Comparison of ENCODE assay signal across 1 cellular context in genomic region chr7:107596881-107597581, GRCh38.
TF ChIP-seq lines count a peak whose summit lies in the region.

No MANE protein-coding gene starts in this region.

TF ChIP-seq in HEK293, 187 proteins besides CTCF, POLR2A, EP300 and RAD21 (continued from another document):
- TF ChIP-seq ZNF518A (tag by site-specific recombination; conservative IDR thresholded peaks at IDR 0.05; ENCODE audit: low read depth) (no peak), ZFP41 (tag by site-specific recombination; IDR thresholded peaks at IDR 0.05; ENCODE audit: borderline replicate concordance) (no peak), ZNF548 (tag by site-specific recombination; IDR thresholded peaks at IDR 0.05) (no peak), ZNF175 (tag by site-specific recombination; IDR thresholded peaks at IDR 0.05) (no peak), ZNF37A (tag by site-specific recombination; IDR thresholded peaks at IDR 0.05) (no peak), ZSCAN23 (tag by site-specific recombination; IDR thresholded peaks at IDR 0.05) (no peak), ZNF585B (tag by site-specific recombination; IDR thresholded peaks at IDR 0.05) (no peak), ZNF488 (tag by site-specific recombination; IDR thresholded peaks at IDR 0.05) (no peak), ZNF112 (tag by site-specific recombination; IDR thresholded peaks at IDR 0.05) (no peak), ZNF239 (tag by site-specific recombination; IDR thresholded peaks at IDR 0.05) (no peak), ZNF302 (tag by site-specific recombination; IDR thresholded peaks at IDR 0.05; ENCODE audit: low read depth) (no peak), ZNF398 (tag by site-specific recombination; IDR thresholded peaks at IDR 0.05) (peak; percentile 37; the same call in 1 of the 2 replicates), HIC1 (tag by site-specific recombination; IDR thresholded peaks at IDR 0.05) (no peak), BCL11B (tag by site-specific recombination; IDR thresholded peaks at IDR 0.05; ENCODE audit: low read depth) (no peak), ZNF248 (tag by site-specific recombination; IDR thresholded peaks at IDR 0.05) (no peak), ZNF280C (tag by site-specific recombination; IDR thresholded peaks at IDR 0.05) (no peak), MYNN (tag by site-specific recombination; IDR thresholded peaks at IDR 0.05; ENCODE audit: borderline replicate concordance) (no peak), ZEB2 (tag by site-specific recombination; IDR thresholded peaks at IDR 0.05) (no peak), ZNF416 (tag by site-specific recombination; IDR thresholded peaks at IDR 0.05) (no peak), KLF16 (tag by site-specific recombination; IDR thresholded peaks at IDR 0.05) (peak; percentile 56; the same call in 1 of the 2 replicates), ZBTB8A (tag by site-specific recombination; IDR thresholded peaks at IDR 0.05) (0 out of 2 replicates have a peak, but pooled peaks have one; percentile 22), ZNF660 (tag by site-specific recombination; IDR thresholded peaks at IDR 0.05) (no peak), ZNF214 (tag by site-specific recombination; IDR thresholded peaks at IDR 0.05; ENCODE audit: borderline replicate concordance) (no peak), ZNF341 (tag by site-specific recombination; IDR thresholded peaks at IDR 0.05; ENCODE audit: low read depth) (no peak), PBX3 (CRISPR knock-in tag; IDR thresholded peaks at IDR 0.05) (no peak), ZSCAN5A (tag by site-specific recombination; IDR thresholded peaks at IDR 0.05) (no peak), ZNF184 (tag by site-specific recombination; IDR thresholded peaks at IDR 0.05) (no peak), ZNF830 (tag by site-specific recombination; IDR thresholded peaks at IDR 0.05; ENCODE audit: low read depth) (no peak), ZNF768 (tag by site-specific recombination; IDR thresholded peaks at IDR 0.05) (no peak), ZNF274 (IDR thresholded peaks at IDR 0.05; ENCODE audit: low read length) (no peak), ZNF274 (tag by site-specific recombination; IDR thresholded peaks at IDR 0.05; ENCODE audit: borderline replicate concordance) (no peak), SALL2 (tag by site-specific recombination; IDR thresholded peaks at IDR 0.05; ENCODE audit: borderline replicate concordance) (no peak), PRDM1 (tag by site-specific recombination; IDR thresholded peaks at IDR 0.05) (no peak), ZNF449 (tag by site-specific recombination; IDR thresholded peaks at IDR 0.05) (0 out of 2 replicates have a peak, but pooled peaks have one; percentile 14), ZNF350 (tag by site-specific recombination; IDR thresholded peaks at IDR 0.05) (no peak)
TF ChIP-seq in HEK293: peak in this region for 42.
